In the genomic region with DNA sequence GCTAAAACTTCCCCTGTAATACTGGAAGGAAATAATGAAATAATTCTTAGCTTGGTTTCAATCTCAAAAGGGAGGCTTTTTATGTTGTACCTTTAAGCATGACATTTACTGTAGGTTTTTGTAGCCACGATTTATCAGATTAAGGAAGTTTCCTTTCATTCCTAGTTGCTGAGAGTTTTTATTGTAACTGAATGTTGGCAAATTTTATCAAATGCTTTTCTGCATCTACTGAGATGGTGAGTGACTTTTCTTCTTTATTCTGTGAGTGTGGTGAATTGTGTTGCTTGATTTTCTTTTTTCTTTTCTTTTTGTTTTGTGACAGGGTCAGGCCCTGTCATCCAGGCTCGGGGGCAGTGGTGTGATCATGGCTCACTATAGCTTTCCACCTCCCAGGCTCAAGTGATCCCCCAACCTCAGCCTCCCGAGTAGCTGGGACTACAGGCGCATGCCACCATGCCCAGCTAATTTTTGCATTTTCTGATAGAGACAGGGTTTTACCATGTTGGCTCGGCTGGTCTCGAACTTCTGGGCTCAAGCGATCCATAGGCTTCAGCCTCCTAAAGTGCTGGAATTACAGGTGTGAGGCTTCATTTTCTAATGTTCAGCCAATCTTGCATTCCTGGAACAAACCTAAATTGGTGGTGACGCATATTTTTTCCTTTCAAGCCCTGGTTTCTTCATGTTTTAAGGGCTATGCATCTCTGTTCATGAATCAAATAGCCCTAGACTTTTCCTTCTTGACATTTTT, we compare ENCODE assay signal across 9 cellular contexts. TPM values are rescaled to one million over a fixed set of nuclear protein-coding genes. Genes with fewer than 3 reads are reported as not detected.
DNase-seq lines count a peak whose midpoint lies in the region; ATAC-seq and TF ChIP-seq lines count a peak whose summit lies in the region.
"Had no signal": no experiment of that assay in that cellular context is flagged by ENCODE, and none has a peak within 500 bp of the region (broad histone marks: within the 10 kb centered on the region; RNA-seq: fewer than 3 reads in every experiment).

No MANE protein-coding gene starts in this region.

- H3K27me3 ChIP-seq in mammary epithelial cell (ENCODE audit: insufficient read depth, low read length) (no peaks in the 10 kb centered on the region), muscle layer of colon (ENCODE audit: control insufficient read depth in 1 of 2, insufficient read depth in 2 of 2, low read length in 2 of 2) (no peaks in the 10 kb centered on the region), vagina (no peaks in the 10 kb centered on the region)

- in situ Hi-C loops in mammary epithelial cell (cut with MboI; ENCODE audit: low sequenced_read_pairs in 2 of 2), result no loop called here

- peak overlapping the region; percentile 25 for H3K4me2 ChIP-seq in mammary epithelial cell (ENCODE audit: insufficient read depth, low read depth, low read length)

- DNase-seq in Right ventricle myocardium inferior (ENCODE audit: missing footprints), result no peak
- no peak for DNase-seq in cardiac septum (ENCODE audit: low spot score)
- DNase-seq in mammary epithelial cell, result no peak
- DNase-seq in vagina (ENCODE audit: extremely low spot score in 2 of 2), result no peak
- no peak for DNase-seq in erythroblast (lab: John Stamatoyannopoulos, UW)
- DNase-seq in NCI-H146 (lab: John Stamatoyannopoulos, UW), result no peak
- no peak for DNase-seq in NCI-H748 (lab: John Stamatoyannopoulos, UW; ENCODE audit: unreplicated experiment)
- DNase-seq: effector memory CD4-positive, alpha-beta T cell had no signal

- H3K27ac ChIP-seq in mammary epithelial cell (ENCODE audit: insufficient read depth, low read depth, low read length) (peak overlapping the region; percentile 71), muscle layer of colon (ENCODE audit: low read depth, low read length) (peak overlapping the region; percentile 32), vagina (peak overlapping the region; percentile 85)

- H4K20me1 ChIP-seq in mammary epithelial cell (ENCODE audit: insufficient read depth, low read length), result no peaks in the 10 kb centered on the region

- TSS peak; percentile 85 for BruUV-seq in mammary epithelial cell (replicated peaks; lab: Mats Ljungman, UMichigan)

- H3K36me3 ChIP-seq in mammary epithelial cell (ENCODE audit: insufficient read depth, low read length) (no peaks in the 10 kb centered on the region), muscle layer of colon (ENCODE audit: insufficient read depth, low read length) (no peaks in the 10 kb centered on the region), vagina (no peaks in the 10 kb centered on the region)

- dilution Hi-C loops in mammary epithelial cell (cut with HindIII; ENCODE audit: low sequenced_read_pairs), result loop anchor here (10.0 kb wide), 1 partner anchor 327 kb away; no protein-coding TSS in a partner anchor

- no peaks in the 10 kb centered on the region for H3K9me3 ChIP-seq in mammary epithelial cell (replicated peaks; ENCODE audit: insufficient read depth, low read length)
- H3K9me3 ChIP-seq in muscle layer of colon (ENCODE audit: low read length), result peaks cover 5% of the 10 kb centered on the region
- no peaks in the 10 kb centered on the region for H3K9me3 ChIP-seq in vagina

- TF ChIP-seq POLR2A in vagina (IDR thresholded peaks at IDR 0.05) (no peak), erythroblast (IDR thresholded peaks at IDR 0.05; ENCODE audit: low read length) (no peak)

- 60% methylated on average over 7 of the region's 8 CpGs for WGBS in mammary epithelial cell (ENCODE audit: low coverage, missing lambda C conversion rate)

- H3K4me1 ChIP-seq in mammary epithelial cell (ENCODE audit: insufficient read depth, low read length), result peaks cover 33% of the 10 kb centered on the region
- no peaks in the 10 kb centered on the region for H3K4me1 ChIP-seq in muscle layer of colon (ENCODE audit: insufficient read depth, low read length)
- H3K4me1 ChIP-seq in vagina, result peaks cover 33% of the 10 kb centered on the region

- peak; percentile 24 for ATAC-seq in Right ventricle myocardium inferior

- H3K4me3 ChIP-seq in mammary epithelial cell (replicated peaks in 1 of 3; ENCODE audit: insufficient read depth in 1 of 3, low read depth in 2 of 3, low read length in 3 of 3), result no peak overlapping the region
- no peak overlapping the region for H3K4me3 ChIP-seq in muscle layer of colon (ENCODE audit: low read depth in 1 of 2, low read length in 2 of 2)
- H3K4me3 ChIP-seq in vagina, result no peak overlapping the region

- H3K79me2 ChIP-seq in mammary epithelial cell (ENCODE audit: insufficient read depth, low read length), result no peaks in the 10 kb centered on the region

- CTCF ChIA-PET in mammary epithelial cell (lab: Charles Lee; ENCODE audit: low non-redundant PET), result no interaction called here

- H2AFZ ChIP-seq in mammary epithelial cell (ENCODE audit: low read depth, low read length), result peak overlapping the region; percentile 33

- intact Hi-C loops in Right ventricle myocardium inferior (cut with DNase I) (loop anchor here (1.0 kb wide), 1 partner anchor 38 kb away; a partner anchor contains a TSS), cardiac septum (cut with DNase I) (loop anchor here (5.0 kb wide), 1 partner anchor 40 kb away; a partner anchor contains a TSS), mammary epithelial cell (cut with micrococcal nuclease) (loop anchor here (10.0 kb wide), 1 partner anchor 67 kb away; a partner anchor contains a TSS), vagina (cut with DNase I) (no loop called here)

- TF ChIP-seq CTCF in mammary epithelial cell (conservative IDR thresholded peaks at IDR 0.05 in 1 of 2, IDR thresholded peaks at IDR 0.05 in 1 of 2; ENCODE audit: extremely low read depth in 1 of 2, insufficient read depth in 1 of 2, low read depth in 1 of 2, low read length in 2 of 2) (no peak), vagina (IDR thresholded peaks at IDR 0.05) (no peak)

- peak overlapping the region; percentile 46 for H3K9ac ChIP-seq in mammary epithelial cell (ENCODE audit: insufficient read depth, low read length)
- no peak overlapping the region for H3K9ac ChIP-seq in muscle layer of colon (ENCODE audit: low read length)

RNA-seq across cellular contexts. Expression of a gene that starts 26.2 kb away (rescaled TPM):
- 2.8 TPM for total RNA-seq in Right ventricle myocardium inferior
- total RNA-seq in cardiac septum, result 3.1 TPM
- 1 to 10 TPM; 1.0 to 2.8 TPM for total RNA-seq in mammary epithelial cell
- 0.22 TPM for polyA plus RNA-seq in mammary epithelial cell
- 0.10 TPM for polyA minus RNA-seq in mammary epithelial cell
- 9.1 TPM for total RNA-seq in vagina

RNA-seq across cellular contexts. Expression of a gene that starts 37.4 kb away (rescaled TPM):
- total RNA-seq in Right ventricle myocardium inferior (27.6 TPM), cardiac septum (12.2 TPM), mammary epithelial cell (under 1 TPM in 1 of 2 donors, not detected in 1; under 0.01 TPM), vagina (61.4 TPM)
- 0.05 TPM for polyA plus RNA-seq in mammary epithelial cell
- polyA minus RNA-seq in mammary epithelial cell, result not detected

Comparison
In these comparisons a context has a peak if more than half of its experiments do, and no peak if none do; other contexts are left out.
1. H3K27ac ChIP-seq: peak in every context shown above with its lines; median percentile 85 in vagina; 71 in mammary epithelial cell; 32 in muscle layer of colon.
2. RNA of a gene that starts 37.4 kb away (total RNA-seq): 61.4 TPM in vagina (single experiment), 27.6 TPM in Right ventricle myocardium inferior (single experiment) and 12.2 TPM in cardiac septum (single experiment); under 0.01 TPM in mammary epithelial cell; every median in the first group is over 10 times any median in the second.